8 cellular contexts compared by ENCODE assay signal in the genomic region with DNA sequence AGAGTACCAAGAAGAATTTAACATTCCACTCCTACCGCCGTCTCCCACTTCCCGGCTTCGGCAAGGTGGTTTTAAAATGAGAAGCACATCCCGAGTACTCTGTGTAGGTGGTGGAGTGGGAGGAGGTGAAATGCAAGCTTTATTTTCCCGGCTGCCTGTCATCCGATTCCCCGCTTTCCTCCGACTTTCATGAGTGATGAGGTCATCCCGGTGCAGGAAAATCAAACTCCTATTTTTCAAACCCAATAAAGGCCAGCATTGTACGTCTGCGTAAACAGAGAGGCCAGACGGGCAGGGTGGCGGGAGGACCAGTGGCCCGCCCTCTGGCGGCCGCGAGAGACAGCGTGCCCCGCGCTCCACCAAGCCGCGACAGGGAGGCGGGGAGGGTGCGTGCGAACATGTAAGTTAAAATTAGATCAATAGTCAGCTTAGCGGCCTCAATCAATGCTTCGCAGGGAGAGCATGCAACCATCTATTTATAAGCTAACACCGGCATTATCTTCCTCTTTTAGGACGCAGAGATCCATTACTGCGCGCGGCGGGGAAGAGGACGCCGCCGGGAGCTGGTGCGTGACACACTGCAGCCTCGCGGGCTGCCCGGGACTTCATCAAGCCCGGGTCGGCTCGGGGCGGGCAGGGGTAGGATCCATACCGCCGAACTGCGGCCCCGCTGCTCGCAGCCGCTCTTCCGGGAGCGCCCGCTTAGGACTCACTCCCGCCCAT.
DNase-seq lines count a peak whose midpoint lies in the region; TF ChIP-seq lines count a peak whose summit lies in the region.

No MANE protein-coding gene starts in this region.

- peaks cover 33% of the 10 kb centered on the region for H3K27me3 Mint-ChIP-seq in activated naive CD4-positive, alpha-beta T cell treated with anti-CD3 and anti-CD28 coated beads, Interleukin-2, amount 10 ng/mL, durations not matched to agents 7 days and 5 days

- H4K20me1 ChIP-seq in DOHH2 (ENCODE audit: control insufficient read depth, insufficient read depth, low read depth, low read length), result no peaks in the 10 kb centered on the region
- no peaks in the 10 kb centered on the region for H4K20me1 ChIP-seq in GM23248 (ENCODE audit: insufficient read depth)

- H3K9me3 ChIP-seq in DOHH2 (ENCODE audit: control insufficient read depth, insufficient read depth, low read length) (no peaks in the 10 kb centered on the region), GM23248 (ENCODE audit: low read depth) (no peaks in the 10 kb centered on the region), suprapubic skin (no peaks in the 10 kb centered on the region)

- CTCF ChIA-PET in activated naive CD4-positive, alpha-beta T cell treated with anti-CD3 and anti-CD28 coated beads, Interleukin-2, amount 10 ng/mL, durations not matched to agents 7 days and 5 days (lab: Charles Lee), result interaction anchor here (0.6 to 2.7 kb wide), 33 partner anchors 8 to 692 kb away, joined by 3 to 13 read pairs (median 4); no protein-coding TSS in a partner anchor

- no peak for TF ChIP-seq EP300 in suprapubic skin (IDR thresholded peaks at IDR 0.05)

- H3K4me2 ChIP-seq in DOHH2 (ENCODE audit: low read length) (peak overlapping the region; percentile 59), GM23248 (ENCODE audit: unreplicated experiment) (peak overlapping the region; percentile 84)

- peaks cover 15% of the 10 kb centered on the region for H3K4me1 ChIP-seq in DOHH2 (ENCODE audit: control insufficient read depth, low read length)
- 0 out of 2 replicates have a peak, but pooled peaks cover 3% of the 10 kb centered on the region for H3K4me1 ChIP-seq in GM23248 (ENCODE audit: insufficient read depth)
- H3K4me1 ChIP-seq in suprapubic skin, result peaks cover 10% of the 10 kb centered on the region

- H3K36me3 ChIP-seq in DOHH2 (ENCODE audit: control insufficient read depth, low read length) (no peaks in the 10 kb centered on the region), GM23248 (ENCODE audit: low read depth) (no peaks in the 10 kb centered on the region), suprapubic skin (no peaks in the 10 kb centered on the region)

- DNase-seq in GM23248 (peak; percentile 88), Kasumi-1 (lab: John Stamatoyannopoulos, UW) (peak; percentile 60 to 64), SIG-M5 treated with dmso at 0.1 percent for 504 hours (lab: John Stamatoyannopoulos, UW; ENCODE audit: unreplicated experiment) (peak; percentile 79), globus pallidus (ENCODE audit: low spot score) (peak; percentile 91), occipital lobe (lab: John Stamatoyannopoulos, UW) (peak; percentile 77), suprapubic skin (ENCODE audit: low spot score in 2 of 2) (peak; percentile 76 to 83)
- DNase-seq in activated naive CD4-positive, alpha-beta T cell treated with anti-CD3 and anti-CD28 coated beads, Interleukin-2, amount 10 ng/mL, durations not matched to agents 7 days and 5 days, result peak; percentile 72

- H3K36me3 Mint-ChIP-seq in activated naive CD4-positive, alpha-beta T cell treated with anti-CD3 and anti-CD28 coated beads, Interleukin-2, amount 10 ng/mL, durations not matched to agents 7 days and 5 days, result peaks cover 1% of the 10 kb centered on the region

- peak overlapping the region; percentile 74 for H3K4me3 Mint-ChIP-seq in activated naive CD4-positive, alpha-beta T cell treated with anti-CD3 and anti-CD28 coated beads, Interleukin-2, amount 10 ng/mL, durations not matched to agents 7 days and 5 days

- no peak overlapping the region for H3K27ac ChIP-seq in DOHH2 (ENCODE audit: low read depth, low read length)
- H3K27ac ChIP-seq in GM23248, result no peak overlapping the region
- no peak overlapping the region for H3K27ac ChIP-seq in suprapubic skin

- H3F3A ChIP-seq in DOHH2 (ENCODE audit: control insufficient read depth, insufficient read depth) (no peaks in the 10 kb centered on the region), GM23248 (ENCODE audit: insufficient read depth) (no peaks in the 10 kb centered on the region)

- peaks cover 12% of the 10 kb centered on the region for H3K4me1 Mint-ChIP-seq in activated naive CD4-positive, alpha-beta T cell treated with anti-CD3 and anti-CD28 coated beads, Interleukin-2, amount 10 ng/mL, durations not matched to agents 7 days and 5 days

- peak overlapping the region; percentile 63 for H3K9ac ChIP-seq in GM23248

- no peaks in the 10 kb centered on the region for H3K79me2 ChIP-seq in DOHH2 (ENCODE audit: control insufficient read depth, low read length)
- no peaks in the 10 kb centered on the region for H3K79me2 ChIP-seq in GM23248 (ENCODE audit: insufficient read depth)

- H3K4me3 ChIP-seq in DOHH2 (ENCODE audit: low read length) (peak overlapping the region; percentile 66), GM23248 (peak overlapping the region; percentile 74), suprapubic skin (peak overlapping the region; percentile 54)

- H3K27me3 ChIP-seq in DOHH2 (ENCODE audit: control insufficient read depth, low read length), result peaks cover 21% of the 10 kb centered on the region
- H3K27me3 ChIP-seq in GM23248 (replicated peaks; ENCODE audit: insufficient read depth), result no peaks in the 10 kb centered on the region
- H3K27me3 ChIP-seq in suprapubic skin, result no peaks in the 10 kb centered on the region

- TF ChIP-seq CTCF in DOHH2 (IDR thresholded peaks at IDR 0.05; ENCODE audit: low read depth, low read length, poor library complexity, severe bottlenecking) (peak; percentile 97), suprapubic skin (IDR thresholded peaks at IDR 0.05) (peak; percentile 76 to 92)

- in situ Hi-C loops in GM23248 (cut with MboI), result loop anchor here (10.0 kb wide), 1 partner anchor 547 kb away; no protein-coding TSS in a partner anchor

- no peaks in the 10 kb centered on the region for H3K9me3 Mint-ChIP-seq in activated naive CD4-positive, alpha-beta T cell treated with anti-CD3 and anti-CD28 coated beads, Interleukin-2, amount 10 ng/mL, durations not matched to agents 7 days and 5 days

- no peak for TF ChIP-seq POLR2A in suprapubic skin (IDR thresholded peaks at IDR 0.05)

- H3K9me2 ChIP-seq in DOHH2 (replicated peaks; ENCODE audit: control insufficient read depth, low read length) (no peaks in the 10 kb centered on the region), GM23248 (ENCODE audit: insufficient read depth) (no peaks in the 10 kb centered on the region)

- H3K27ac Mint-ChIP-seq in activated naive CD4-positive, alpha-beta T cell treated with anti-CD3 and anti-CD28 coated beads, Interleukin-2, amount 10 ng/mL, durations not matched to agents 7 days and 5 days, result no peak overlapping the region

- H2AFZ ChIP-seq in GM23248, result peak overlapping the region; percentile 87

- 1 to 2% methylated on average over 50 to 55 of the region's 55 CpGs for WGBS in GM23248 (ENCODE audit: low coverage in 1 of 2, low lambda C conversion rate in 2 of 2, missing lambda C conversion rate in 2 of 2), 2 experiments
- 2% methylated on average over 36 of the region's 55 CpGs for WGBS in suprapubic skin
